ENCODE assay signal across 20 cellular contexts in the genomic region with DNA sequence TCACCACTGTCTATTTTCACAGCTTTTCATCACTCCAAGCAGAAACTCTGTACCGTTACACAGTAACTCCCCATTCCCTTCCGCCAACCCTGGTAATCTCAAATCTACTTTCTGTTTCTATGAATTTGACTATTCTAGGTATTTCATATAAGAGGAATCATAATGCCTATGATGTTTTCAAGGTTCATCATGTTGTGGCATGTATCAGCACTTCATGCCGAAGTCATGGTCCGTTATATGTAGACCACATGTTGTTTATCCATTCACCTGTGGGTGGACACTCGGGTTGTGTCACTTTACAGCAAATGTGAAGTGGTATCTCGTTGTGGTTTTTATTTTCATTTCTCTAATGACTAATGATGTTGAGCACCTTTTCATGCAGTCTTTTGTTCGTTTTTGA.
"Had no signal": no experiment of that assay in that cellular context is flagged by ENCODE, and none has a peak within 500 bp of the region (broad histone marks: within the 10 kb centered on the region; RNA-seq: fewer than 3 reads in every experiment).

No MANE protein-coding gene starts in this region.

- H3K36me3 ChIP-seq: uterus had no signal

- H3K4me3 ChIP-seq: neural progenitor cell, SK-N-MC, transverse colon, uterus had no signal

- H3K4me3 Mint-ChIP-seq: activated CD8-positive, alpha-beta T cell treated with anti-CD3 and anti-CD28 coated beads, Interleukin-2, amount 10 ng/mL, durations not matched to agents 7 days and 5 days; activated naive CD4-positive, alpha-beta T cell treated with anti-CD3 and anti-CD28 coated beads, Interleukin-2, amount 50 U/mL, for 24 hours; naive thymus-derived CD4-positive, alpha-beta T cell; neural progenitor cell had no signal

- H3K9me3 ChIP-seq: transverse colon, uterus had no signal

- ATAC-seq: activated CD8-positive, alpha-beta T cell treated with anti-CD3 and anti-CD28 coated beads, Interleukin-2, amount 10 ng/mL, durations not matched to agents 7 days and 5 days; naive thymus-derived CD4-positive, alpha-beta T cell had no signal

- H3K27ac ChIP-seq: epithelial cell of prostate, neural progenitor cell, SK-N-MC, transverse colon, uterus had no signal

- H3K4me1 Mint-ChIP-seq: activated naive CD4-positive, alpha-beta T cell treated with anti-CD3 and anti-CD28 coated beads, Interleukin-2, amount 50 U/mL, for 24 hours; neural progenitor cell had no signal

- H3K27me3 Mint-ChIP-seq: activated naive CD4-positive, alpha-beta T cell treated with anti-CD3 and anti-CD28 coated beads, Interleukin-2, amount 50 U/mL, for 24 hours; naive thymus-derived CD4-positive, alpha-beta T cell; progenitor cell of endocrine pancreas had no signal

- H3K4me1 ChIP-seq: neural progenitor cell, transverse colon, uterus had no signal

- DNase-seq: activated CD4-positive, CD25-positive, alpha-beta regulatory T cell; activated CD8-positive, alpha-beta memory T cell treated with anti-CD3 and anti-CD28 coated beads, Interleukin-2, amount 50 U/mL, for 48 hours; activated CD8-positive, alpha-beta T cell treated with anti-CD3 and anti-CD28 coated beads, Interleukin-2, amount 10 ng/mL, durations not matched to agents 7 days and 5 days; activated effector memory CD4-positive, alpha-beta T cell treated with Interleukin-2 at 50 U/mL for 16 hours; amniotic stem cell; foreskin fibroblast; mesendoderm; naive thymus-derived CD4-positive, alpha-beta T cell; stimulated activated CD4-positive, alpha-beta T cell treated with anti-CD3 and anti-CD28 coated beads, Interleukin-12 subunit alpha, Interleukin-12 subunit beta, amount 100 ng/mL, for 4 hours; stimulated activated CD4-positive, alpha-beta T cell treated with anti-CD3 and anti-CD28 coated beads, Interleukin-1b, Interleukin-23, amount 100 ng/mL, for 48 hours; stimulated activated CD8-positive, alpha-beta memory T cell treated with anti-CD3 and anti-CD28 coated beads, Interleukin-4, amount 100 ng/mL, for 48 hours; stimulated activated naive CD4-positive, alpha-beta T cell treated with Interleukin-2 at 50 U/mL for 16 hours; T-helper 9 cell; transverse colon; uterus had no signal

- H3K27me3 ChIP-seq: neural progenitor cell, transverse colon, uterus had no signal

- H3K27ac Mint-ChIP-seq: activated CD8-positive, alpha-beta T cell treated with anti-CD3 and anti-CD28 coated beads, Interleukin-2, amount 10 ng/mL, durations not matched to agents 7 days and 5 days; activated naive CD4-positive, alpha-beta T cell treated with anti-CD3 and anti-CD28 coated beads, Interleukin-2, amount 50 U/mL, for 24 hours; neural progenitor cell; progenitor cell of endocrine pancreas had no signal

- H3K9me3 Mint-ChIP-seq: activated naive CD4-positive, alpha-beta T cell treated with anti-CD3 and anti-CD28 coated beads, Interleukin-2, amount 50 U/mL, for 24 hours; naive thymus-derived CD4-positive, alpha-beta T cell; neural progenitor cell had no signal
